22 cellular contexts compared by ENCODE assay signal in genomic region chr10:87803831-87804230, GRCh38.
"Had no signal": no experiment of that assay in that cellular context is flagged by ENCODE, and none has a peak within 500 bp of the region (broad histone marks: within the 10 kb centered on the region; RNA-seq: fewer than 3 reads in every experiment).

No MANE protein-coding gene starts in this region.

- H3K4me3 Mint-ChIP-seq: immature natural killer cell; nephron; stimulated activated effector memory CD8-positive, alpha-beta T cell treated with anti-CD3 and anti-CD28 coated beads, Interleukin-12 subunit alpha, Interleukin-12 subunit beta, amount 100 ng/mL, for 72 hours had no signal

- H3K27me3 ChIP-seq: cardiac muscle cell, colonic mucosa, esophagus muscularis mucosa, gastrocnemius medialis, pancreas, right lobe of liver, suprapubic skin, tibial artery had no signal

- ATAC-seq: gastrocnemius medialis; pancreas; right lobe of liver; stimulated activated effector memory CD8-positive, alpha-beta T cell treated with anti-CD3 and anti-CD28 coated beads, Interleukin-12 subunit alpha, Interleukin-12 subunit beta, amount 100 ng/mL, for 72 hours; stimulated activated naive CD8-positive, alpha-beta T cell treated with anti-CD3 and anti-CD28 coated beads, Interleukin-15, Interleukin-2, amounts not matched to agents 100 U/mL and 50 U/mL, for 24 hours had no signal

- H3K36me3 ChIP-seq: colonic mucosa, gastrocnemius medialis, pancreas, prostate gland had no signal

- H3K4me3 ChIP-seq: cardiac muscle cell, colonic mucosa, esophagus muscularis mucosa, gastrocnemius medialis, pancreas, prostate gland, right lobe of liver, suprapubic skin, tibial artery had no signal

- H3K9me3 ChIP-seq: colonic mucosa, gastrocnemius medialis, pancreas, prostate gland, right lobe of liver, suprapubic skin, tibial artery had no signal

- H3K4me1 ChIP-seq: colonic mucosa, pancreas, prostate gland, right lobe of liver, suprapubic skin had no signal

- H3K27ac ChIP-seq: cardiac muscle cell, colonic mucosa, esophagus muscularis mucosa, gastrocnemius medialis, pancreas, prostate gland, right lobe of liver, suprapubic skin, tibial artery had no signal

- DNase-seq: cerebellar nuclear complex; colonic mucosa; dermis blood vessel endothelial cell; effector CD4-positive, alpha-beta T cell; gastrocnemius medialis; immature natural killer cell; mesenchymal stem cell; midbrain; occipital lobe; pancreas; right lobe of liver; stimulated activated CD4-positive, alpha-beta T cell treated with anti-CD3 and anti-CD28 coated beads, Interleukin-4, amount 100 ng/mL, for 1 hour; stimulated activated CD8-positive, alpha-beta memory T cell treated with anti-CD3 and anti-CD28 coated beads, Interleukin-4, amount 100 ng/mL, for 48 hours; stimulated activated naive CD8-positive, alpha-beta T cell treated with anti-CD3 and anti-CD28 coated beads, Interleukin-15, Interleukin-2, amounts not matched to agents 100 U/mL and 50 U/mL, for 24 hours; tibial artery had no signal

- FAIRE-seq: keratinocyte, pancreas had no signal

- H3K4me1 Mint-ChIP-seq: nephron had no signal

- H3K27ac Mint-ChIP-seq: nephron; stimulated activated effector memory CD8-positive, alpha-beta T cell treated with anti-CD3 and anti-CD28 coated beads, Interleukin-12 subunit alpha, Interleukin-12 subunit beta, amount 100 ng/mL, for 72 hours had no signal
